10 cellular contexts compared by ENCODE assay signal in the genomic region with DNA sequence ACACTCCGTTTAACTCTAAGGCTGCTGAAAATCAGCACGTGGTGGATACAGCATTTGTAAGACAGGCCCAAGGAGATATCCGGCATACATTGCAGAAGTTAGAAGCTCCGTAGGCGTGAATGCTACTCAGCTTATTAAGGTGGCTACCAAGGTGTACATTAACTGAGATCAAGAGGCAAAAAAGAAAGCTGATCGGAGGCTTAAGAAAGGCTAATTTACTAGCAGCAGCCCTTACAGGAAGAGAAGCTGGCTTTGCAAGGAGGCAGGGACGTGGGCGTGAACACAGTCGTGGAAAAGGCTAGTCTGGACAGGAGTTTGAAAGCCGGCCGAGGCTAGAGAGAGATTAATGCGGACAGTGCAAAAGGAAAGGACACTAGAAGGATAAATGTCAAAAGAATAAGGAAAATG. TPM values are rescaled to one million over a fixed set of nuclear protein-coding genes. Genes with fewer than 3 reads are reported as not detected.
DNase-seq lines count a peak whose midpoint lies in the region; ATAC-seq and TF ChIP-seq lines count a peak whose summit lies in the region.
"Had no signal": no experiment of that assay in that cellular context is flagged by ENCODE, and none has a peak within 500 bp of the region (broad histone marks: within the 10 kb centered on the region; RNA-seq: fewer than 3 reads in every experiment).

No MANE protein-coding gene starts in this region.

- WGBS in ovary, 3 donors: 0 to 3% (median 3%) methylated on average over 12 of the region's 12 CpGs

- peaks cover 9% of the 10 kb centered on the region for H3K4me1 ChIP-seq in ovary (ENCODE audit: insufficient read depth)

- H3K36me3 Mint-ChIP-seq in WTC11: peaks cover 5% of the 10 kb centered on the region; the same call in 1 of the 2 replicates

- DNase-seq in CD1c-positive myeloid dendritic cell (ENCODE audit: extremely low spot score) (peak; percentile 69), RWPE1 (ENCODE audit: low spot score) (peak; percentile 34), fibroblast of mammary gland (ENCODE audit: low read depth) (peak; percentile 55), ovary (peak in 3 of 5 donors; percentile 37 to 48 (median 48)), NCI-H1092 treated with DMSO at 0.1 percent for 48 hours (lab: John Stamatoyannopoulos, UW) (no peak), WTC11 (ENCODE audit: low spot score) (no peak)

- no peak overlapping the region for H3K27ac Mint-ChIP-seq in WTC11
- H3K27ac Mint-ChIP-seq: activated CD4-positive, alpha-beta T cell treated with anti-CD3 and anti-CD28 coated beads, Interleukin-2, amount 10 ng/mL, durations not matched to agents 24 days and 14 days had no signal

- CTCF ChIA-PET in RWPE1 (lab: Yijun Ruan, JAX): interaction anchor here (0.6 kb wide), 1 partner anchor 129 kb away, joined by 4 read pairs; no protein-coding TSS in a partner anchor
- CTCF ChIA-PET in WTC11 (lab: Charles Lee): interaction anchor here (0.8 to 1.5 kb wide), 5 partner anchors 12 to 202 kb away, joined by 3 to 6 read pairs (median 3); a partner anchor contains a TSS

- no peaks in the 10 kb centered on the region for H3K36me3 ChIP-seq in ovary

- intact Hi-C loops in ovary (cut with DNase I): no loop called here

- H3K27ac ChIP-seq in RWPE1: peak overlapping the region; percentile 96
- peak overlapping the region; percentile 92 for H3K27ac ChIP-seq in ovary

- H3K27me3 ChIP-seq in ovary: no peaks in the 10 kb centered on the region

- no peak for TF ChIP-seq POLR2A in ovary (IDR thresholded peaks at IDR 0.05)

- no peak for ATAC-seq in GM21825 (IDR thresholded peaks at IDR 0.05; ENCODE audit: unreplicated experiment)
- no peak for ATAC-seq in WTC11
- no peak for ATAC-seq in GM19023 (IDR thresholded peaks at IDR 0.05; ENCODE audit: unreplicated experiment)

- H3K4me1 Mint-ChIP-seq in WTC11: no peaks in the 10 kb centered on the region; the same call in 1 of the 2 replicates
- H3K4me1 Mint-ChIP-seq: activated CD4-positive, alpha-beta T cell treated with anti-CD3 and anti-CD28 coated beads, Interleukin-2, amount 10 ng/mL, durations not matched to agents 24 days and 14 days; neural crest cell had no signal

- POLR2A ChIA-PET in RWPE1 (lab: Yijun Ruan, JAX; ENCODE audit: low non-redundant PET) (interaction anchor here (1.0 kb wide), 2 partner anchors 53 to 57 kb away, joined by 3 read pairs; no protein-coding TSS in a partner anchor), WTC11 (lab: Charles Lee) (interaction anchor here (0.5 to 3.6 kb wide), 5 partner anchors 17 to 169 kb away, joined by 3 to 27 read pairs (median 4); a partner anchor contains a TSS)

- TF ChIP-seq EP300 in ovary (IDR thresholded peaks at IDR 0.05): no peak

- no peaks in the 10 kb centered on the region for H3K9me3 ChIP-seq in ovary

- TF ChIP-seq CTCF in RWPE1 (conservative IDR thresholded peaks at IDR 0.05; ENCODE audit: low read depth) (no peak), fibroblast of mammary gland (conservative IDR thresholded peaks at IDR 0.05; ENCODE audit: control insufficient read depth, insufficient read depth, low read depth, low read length) (no peak), ovary (IDR thresholded peaks at IDR 0.05) (no peak), WTC11 (IDR thresholded peaks at IDR 0.05) (no peak)

- H3K4me3 Mint-ChIP-seq in WTC11: no peak overlapping the region
- H3K4me3 Mint-ChIP-seq: activated CD4-positive, alpha-beta T cell treated with anti-CD3 and anti-CD28 coated beads, Interleukin-2, amount 10 ng/mL, durations not matched to agents 24 days and 14 days; neural crest cell had no signal

- no peak overlapping the region for H3K4me3 ChIP-seq in fibroblast of mammary gland (ENCODE audit: control insufficient read depth, low read depth, low read length)
- peak overlapping the region; percentile 52 for H3K4me3 ChIP-seq in ovary

- no peaks in the 10 kb centered on the region for H3K27me3 Mint-ChIP-seq in WTC11 (ENCODE audit: low read depth)

- H3K9me3 Mint-ChIP-seq in WTC11: peaks cover under 1% of the 10 kb centered on the region; the same call in 1 of the 2 replicates
- H3K9me3 Mint-ChIP-seq: activated CD4-positive, alpha-beta T cell treated with anti-CD3 and anti-CD28 coated beads, Interleukin-2, amount 10 ng/mL, durations not matched to agents 24 days and 14 days; neural crest cell had no signal

TF ChIP-seq in WTC11, 78 proteins besides CTCF, POLR2A, EP300 and RAD21 (continues in another document):
- TF ChIP-seq, protein P1, sequence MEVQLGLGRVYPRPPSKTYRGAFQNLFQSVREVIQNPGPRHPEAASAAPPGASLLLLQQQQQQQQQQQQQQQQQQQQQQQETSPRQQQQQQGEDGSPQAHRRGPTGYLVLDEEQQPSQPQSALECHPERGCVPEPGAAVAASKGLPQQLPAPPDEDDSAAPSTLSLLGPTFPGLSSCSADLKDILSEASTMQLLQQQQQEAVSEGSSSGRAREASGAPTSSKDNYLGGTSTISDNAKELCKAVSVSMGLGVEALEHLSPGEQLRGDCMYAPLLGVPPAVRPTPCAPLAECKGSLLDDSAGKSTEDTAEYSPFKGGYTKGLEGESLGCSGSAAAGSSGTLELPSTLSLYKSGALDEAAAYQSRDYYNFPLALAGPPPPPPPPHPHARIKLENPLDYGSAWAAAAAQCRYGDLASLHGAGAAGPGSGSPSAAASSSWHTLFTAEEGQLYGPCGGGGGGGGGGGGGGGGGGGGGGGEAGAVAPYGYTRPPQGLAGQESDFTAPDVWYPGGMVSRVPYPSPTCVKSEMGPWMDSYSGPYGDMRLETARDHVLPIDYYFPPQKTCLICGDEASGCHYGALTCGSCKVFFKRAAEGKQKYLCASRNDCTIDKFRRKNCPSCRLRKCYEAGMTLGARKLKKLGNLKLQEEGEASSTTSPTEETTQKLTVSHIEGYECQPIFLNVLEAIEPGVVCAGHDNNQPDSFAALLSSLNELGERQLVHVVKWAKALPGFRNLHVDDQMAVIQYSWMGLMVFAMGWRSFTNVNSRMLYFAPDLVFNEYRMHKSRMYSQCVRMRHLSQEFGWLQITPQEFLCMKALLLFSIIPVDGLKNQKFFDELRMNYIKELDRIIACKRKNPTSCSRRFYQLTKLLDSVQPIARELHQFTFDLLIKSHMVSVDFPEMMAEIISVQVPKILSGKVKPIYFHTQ (CRISPR knock-in tag; IDR thresholded peaks at IDR 0.05): no peak
- TF ChIP-seq, protein P2, sequence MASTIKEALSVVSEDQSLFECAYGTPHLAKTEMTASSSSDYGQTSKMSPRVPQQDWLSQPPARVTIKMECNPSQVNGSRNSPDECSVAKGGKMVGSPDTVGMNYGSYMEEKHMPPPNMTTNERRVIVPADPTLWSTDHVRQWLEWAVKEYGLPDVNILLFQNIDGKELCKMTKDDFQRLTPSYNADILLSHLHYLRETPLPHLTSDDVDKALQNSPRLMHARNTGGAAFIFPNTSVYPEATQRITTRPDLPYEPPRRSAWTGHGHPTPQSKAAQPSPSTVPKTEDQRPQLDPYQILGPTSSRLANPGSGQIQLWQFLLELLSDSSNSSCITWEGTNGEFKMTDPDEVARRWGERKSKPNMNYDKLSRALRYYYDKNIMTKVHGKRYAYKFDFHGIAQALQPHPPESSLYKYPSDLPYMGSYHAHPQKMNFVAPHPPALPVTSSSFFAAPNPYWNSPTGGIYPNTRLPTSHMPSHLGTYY (CRISPR knock-in tag; IDR thresholded peaks at IDR 0.05): no peak
- TF ChIP-seq NFE2L1 (CRISPR knock-in tag; IDR thresholded peaks at IDR 0.05) (no peak), MYBL2 (CRISPR knock-in tag; IDR thresholded peaks at IDR 0.05) (no peak), ZNF263 (CRISPR knock-in tag; IDR thresholded peaks at IDR 0.05; ENCODE audit: low read depth) (no peak)
- TF ChIP-seq, protein P3, sequence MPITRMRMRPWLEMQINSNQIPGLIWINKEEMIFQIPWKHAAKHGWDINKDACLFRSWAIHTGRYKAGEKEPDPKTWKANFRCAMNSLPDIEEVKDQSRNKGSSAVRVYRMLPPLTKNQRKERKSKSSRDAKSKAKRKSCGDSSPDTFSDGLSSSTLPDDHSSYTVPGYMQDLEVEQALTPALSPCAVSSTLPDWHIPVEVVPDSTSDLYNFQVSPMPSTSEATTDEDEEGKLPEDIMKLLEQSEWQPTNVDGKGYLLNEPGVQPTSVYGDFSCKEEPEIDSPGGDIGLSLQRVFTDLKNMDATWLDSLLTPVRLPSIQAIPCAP (CRISPR knock-in tag; IDR thresholded peaks at IDR 0.05): no peak
- TF ChIP-seq, protein P4, sequence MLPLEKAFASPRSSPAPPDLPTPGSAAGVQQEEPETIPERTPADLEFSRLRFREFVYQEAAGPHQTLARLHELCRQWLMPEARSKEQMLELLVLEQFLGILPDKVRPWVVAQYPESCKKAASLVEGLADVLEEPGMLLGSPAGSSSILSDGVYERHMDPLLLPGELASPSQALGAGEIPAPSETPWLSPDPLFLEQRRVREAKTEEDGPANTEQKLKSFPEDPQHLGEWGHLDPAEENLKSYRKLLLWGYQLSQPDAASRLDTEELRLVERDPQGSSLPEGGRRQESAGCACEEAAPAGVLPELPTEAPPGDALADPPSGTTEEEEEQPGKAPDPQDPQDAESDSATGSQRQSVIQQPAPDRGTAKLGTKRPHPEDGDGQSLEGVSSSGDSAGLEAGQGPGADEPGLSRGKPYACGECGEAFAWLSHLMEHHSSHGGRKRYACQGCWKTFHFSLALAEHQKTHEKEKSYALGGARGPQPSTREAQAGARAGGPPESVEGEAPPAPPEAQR (CRISPR knock-in tag; IDR thresholded peaks at IDR 0.05): no peak
- TF ChIP-seq, protein P5, sequence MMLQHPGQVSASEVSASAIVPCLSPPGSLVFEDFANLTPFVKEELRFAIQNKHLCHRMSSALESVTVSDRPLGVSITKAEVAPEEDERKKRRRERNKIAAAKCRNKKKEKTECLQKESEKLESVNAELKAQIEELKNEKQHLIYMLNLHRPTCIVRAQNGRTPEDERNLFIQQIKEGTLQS (CRISPR knock-in tag; conservative IDR thresholded peaks at IDR 0.05): no peak

RNA-seq across cellular contexts. Expression of a gene that starts 45.7 kb away (rescaled TPM):
- 10 to 100 TPM in 6 of 7 donors, 1 to 10 TPM in 1; 7.3 to 23.7 (median 16.4) TPM for total RNA-seq in ovary
- 1 to 10 TPM; 2.5 to 4.3 TPM for polyA plus RNA-seq in ovary
- 39.3 to 53.1 TPM (median 45.2 TPM) in 3 replicates for total RNA-seq in WTC11 (2021)

RNA-seq across cellular contexts. Expression of a gene that starts 46.4 kb away (rescaled TPM):
- total RNA-seq in ovary (under 1 TPM in 2 of 7 donors, not detected in 5; 0.11 to 0.33 TPM), WTC11 (2021) (0.18 to 0.48 TPM (median 0.25 TPM) in 3 replicates)
- under 1 TPM; 0.06 to 0.20 TPM for polyA plus RNA-seq in ovary

RNA-seq across cellular contexts. Expression of a gene that starts 55.5 kb away (rescaled TPM):
- total RNA-seq in ovary (100 to 1,000 TPM in 5 of 7 donors, 10 to 100 TPM in 2; 81.1 to 124 (median 104) TPM), WTC11 (2021) (59.8 to 64.5 TPM (median 60.7 TPM) in 3 replicates)
- 100 to 1,000 TPM in 1 of 2 donors, 10 to 100 TPM in 1; 88.9 to 224 TPM for polyA plus RNA-seq in ovary

RNA-seq across cellular contexts. Expression of a gene that starts 55.8 kb away (rescaled TPM):
- total RNA-seq in ovary (100 to 1,000 TPM in 5 of 7 donors, 10 to 100 TPM in 2; 85.2 to 167 (median 129) TPM), WTC11 (2021) (118 to 123 TPM (median 121 TPM) in 3 replicates)
- 100 to 1,000 TPM in 1 of 2 donors, 10 to 100 TPM in 1; 94.1 to 290 TPM for polyA plus RNA-seq in ovary

Comparison
In these comparisons a context has a peak if more than half of its experiments do, and no peak if none do; other contexts are left out.
1. DNase-seq: peak in CD1c-positive myeloid dendritic cell (single experiment), RWPE1 (single experiment), fibroblast of mammary gland (single experiment) and ovary (3 of 5); none in NCI-H1092 treated with DMSO at 0.1 percent for 48 hours (single experiment) and WTC11 (single experiment).